24 cellular contexts compared by ENCODE assay signal in genomic region chr3:88168171-88168570, GRCh38. TPM values are rescaled to one million over a fixed set of nuclear protein-coding genes. Genes with fewer than 3 reads are reported as not detected.
DNase-seq lines count a peak whose midpoint lies in the region; ATAC-seq and TF ChIP-seq lines count a peak whose summit lies in the region.
"Had no signal": no experiment of that assay in that cellular context is flagged by ENCODE, and none has a peak within 500 bp of the region (broad histone marks: within the 10 kb centered on the region; RNA-seq: fewer than 3 reads in every experiment).

No MANE protein-coding gene starts in this region.

- H2BK15ac ChIP-seq in IMR-90 (ENCODE audit: low read depth, low read length) = no peak overlapping the region

- H2AFZ ChIP-seq in IMR-90 (replicated peaks; ENCODE audit: low read length, poor library complexity) = no peak overlapping the region

- TF ChIP-seq POLR2A in IMR-90 (IDR thresholded peaks at IDR 0.05; ENCODE audit: low read depth, low read length) = no peak

- no peak for DNase-seq in IMR-90
- DNase-seq in amniotic epithelial cell (ENCODE audit: low read depth) = peak; percentile 56
- no peak for DNase-seq in stimulated activated CD4-positive, alpha-beta T cell treated with anti-CD3 and anti-CD28 coated beads, Interleukin-15, amount 100 ng/mL, for 24 hours
- no peak for DNase-seq in NOMO-1 (lab: John Stamatoyannopoulos, UW; ENCODE audit: unreplicated experiment in 2 of 2)
- no peak for DNase-seq in natural killer cell
- DNase-seq: 8988T; ACHN; BE2C; C1 segment of cervical spinal cord; CD4-positive, alpha-beta memory T cell; CD4-positive, CD25-positive, alpha-beta regulatory T cell; CD8-positive, alpha-beta memory T cell; COR-L47; DMS 273 treated with DMSO at 0.1 percent for 48 hours; DMS153; DMS53; DMS79; DND-41; EL; GDM1 had no signal

- no peak overlapping the region for H3K27ac ChIP-seq in IMR-90 (ENCODE audit: insufficient read depth, low read length)
- H3K27ac ChIP-seq: BLaER1 had no signal

- no peak overlapping the region for H3K27ac Mint-ChIP-seq in natural killer cell
- H3K27ac Mint-ChIP-seq: CD4-positive, alpha-beta memory T cell; CD4-positive, CD25-positive, alpha-beta regulatory T cell; CD8-positive, alpha-beta memory T cell had no signal

- H2AK5ac ChIP-seq in IMR-90 (ENCODE audit: low read depth, low read length) = no peak overlapping the region

- CTCF ChIA-PET in IMR-90 (lab: Yijun Ruan, JAX) = interaction anchor here (1.1 to 1.7 kb wide), 2 partner anchors 21 to 55 kb away, joined by 3 to 4 read pairs; no protein-coding TSS in a partner anchor

- H3K4me3 Mint-ChIP-seq in natural killer cell = no peak overlapping the region
- H3K4me3 Mint-ChIP-seq: CD14-positive monocyte; CD4-positive, alpha-beta memory T cell; CD4-positive, CD25-positive, alpha-beta regulatory T cell; CD8-positive, alpha-beta memory T cell had no signal

- H3K9me1 ChIP-seq in IMR-90 (ENCODE audit: insufficient read depth, low read length) = no peaks in the 10 kb centered on the region

- no peak overlapping the region for H2AK9ac ChIP-seq in IMR-90 (replicated peaks; ENCODE audit: low read depth, low read length, poor library complexity)

- intact Hi-C loops in IMR-90 (cut with micrococcal nuclease) (no loop called here), natural killer cell (cut with micrococcal nuclease) (no loop called here)

- H3K14ac ChIP-seq in IMR-90 (replicated peaks; ENCODE audit: low read depth, low read length) = no peak overlapping the region

- no peaks in the 10 kb centered on the region for H4K20me1 ChIP-seq in IMR-90 (ENCODE audit: insufficient read depth, low read length)
- H4K20me1 ChIP-seq: BLaER1 had no signal

- no peak overlapping the region for H4K8ac ChIP-seq in IMR-90 (ENCODE audit: low read depth in 2 of 2, low read length in 2 of 2)

- no peaks in the 10 kb centered on the region; a peak in 1 of 4 replicates for H3K79me1 ChIP-seq in IMR-90 (ENCODE audit: low read depth in 1 of 2, low read length in 2 of 2)

- H3K56ac ChIP-seq in IMR-90 (ENCODE audit: extremely low read depth, insufficient read depth, low read length) = no peak overlapping the region

- POLR2A ChIA-PET in IMR-90 (lab: Charles Lee; ENCODE audit: unreplicated experiment) = no interaction called here

- in situ Hi-C loops in IMR-90 (cut with MboI; ENCODE audit: low sequenced_read_pairs) = no loop called here

- no peak overlapping the region for H2BK5ac ChIP-seq in IMR-90 (ENCODE audit: low read depth, low read length, poor library complexity, severe bottlenecking)

- dilution Hi-C loops in IMR-90 (cut with HindIII; ENCODE audit: low sequenced_read_pairs, unreplicated experiment) = no loop called here

- no peak overlapping the region for H4K5ac ChIP-seq in IMR-90 (ENCODE audit: low read depth, low read length)

- H3K27me3 Mint-ChIP-seq in natural killer cell (ENCODE audit: low read depth in 2 of 2) = no peaks in the 10 kb centered on the region
- H3K27me3 Mint-ChIP-seq: CD4-positive, alpha-beta memory T cell; CD4-positive, CD25-positive, alpha-beta regulatory T cell; CD8-positive, alpha-beta memory T cell had no signal

- no peak overlapping the region for H3K4me3 ChIP-seq in IMR-90 (ENCODE audit: insufficient read depth, low read depth, low read length)
- H3K4me3 ChIP-seq: BLaER1, GM12878 had no signal

- H3K9me3 Mint-ChIP-seq in natural killer cell = no peaks in the 10 kb centered on the region
- H3K9me3 Mint-ChIP-seq: CD8-positive, alpha-beta memory T cell had no signal

- no TSS peak for BruUV-seq in IMR-90 (replicated peaks; lab: Mats Ljungman, UMichigan)

- H3K18ac ChIP-seq in IMR-90 (ENCODE audit: low read depth, low read length) = no peak overlapping the region

- WGBS in IMR-90 (ENCODE audit: extremely low coverage in 2 of 2, insufficient read length in 1 of 2), 2 experiments = no CpG with 5 or more reads among the region's 5 CpGs

- no peak overlapping the region for H3K23ac ChIP-seq in IMR-90 (ENCODE audit: low read depth, low read length)

- TF ChIP-seq RAD21 in IMR-90 (IDR thresholded peaks at IDR 0.05; ENCODE audit: low read length) = no peak

- peaks cover 2% of the 10 kb centered on the region; the same call in 1 of the 2 replicates for H3K4me1 ChIP-seq in IMR-90 (ENCODE audit: control insufficient read depth, insufficient read depth, low read length)
- H3K4me1 ChIP-seq: BE2C, BLaER1 had no signal

- H3K4me2 ChIP-seq in IMR-90 (ENCODE audit: low read depth, low read length) = peak overlapping the region; percentile 84; the same call in 1 of the 2 replicates
- H3K4me2 ChIP-seq: BLaER1 had no signal

- H3K4ac ChIP-seq in IMR-90 (ENCODE audit: low read depth, low read length) = no peak overlapping the region

- H3K9ac ChIP-seq in IMR-90 (ENCODE audit: low read depth, low read length) = no peak overlapping the region
- H3K9ac ChIP-seq: BLaER1 had no signal

- no peak overlapping the region for H2BK120ac ChIP-seq in IMR-90 (ENCODE audit: low read depth, low read length)

- TF ChIP-seq CTCF in IMR-90 (conservative IDR thresholded peaks at IDR 0.05; ENCODE audit: low read depth, low read length) = no peak
- TF ChIP-seq CTCF in natural killer cell (IDR thresholded peaks at IDR 0.05) = no peak

- no peaks in the 10 kb centered on the region for H3K27me3 ChIP-seq in IMR-90 (ENCODE audit: control insufficient read depth, insufficient read depth, low read length)
- H3K27me3 ChIP-seq: BE2C, BLaER1 had no signal

- no peaks in the 10 kb centered on the region for H3K9me3 ChIP-seq in IMR-90 (ENCODE audit: control insufficient read depth, insufficient read depth, low read length)
- H3K9me3 ChIP-seq: BE2C, BLaER1 had no signal

- H3K4me1 Mint-ChIP-seq in natural killer cell = peaks cover 4 to 5% of the 10 kb centered on the region in 2 donors
- H3K4me1 Mint-ChIP-seq: CD14-positive monocyte had no signal

- peak; percentile 10 for ATAC-seq in HG02885 (IDR thresholded peaks at IDR 0.05; ENCODE audit: poor library complexity, unreplicated experiment)
- no peak; the same call in 1 of the 2 replicates for ATAC-seq in IMR-90 (ENCODE audit: low read depth)
- ATAC-seq in natural killer cell = no peak
- ATAC-seq: GM12878 had no signal

- no peak overlapping the region for H4K91ac ChIP-seq in IMR-90 (ENCODE audit: insufficient read depth, low read depth, low read length)

- no peak overlapping the region for H2BK20ac ChIP-seq in IMR-90 (ENCODE audit: low read depth, low read length)

- no peaks in the 10 kb centered on the region for H3K36me3 ChIP-seq in IMR-90 (ENCODE audit: control insufficient read depth, insufficient read depth, low read length)

- H3K36me3 Mint-ChIP-seq in natural killer cell = no peaks in the 10 kb centered on the region

TF ChIP-seq in IMR-90, 13 proteins besides CTCF, POLR2A, EP300 and RAD21:
- TF ChIP-seq MAZ (IDR thresholded peaks at IDR 0.05; ENCODE audit: borderline replicate concordance, low read depth, low read length) (no peak), MAFK (IDR thresholded peaks at IDR 0.05; ENCODE audit: low read depth, low read length) (no peak), USF2 (IDR thresholded peaks at IDR 0.05; ENCODE audit: low read depth, low read length) (no peak), CEBPB (IDR thresholded peaks at IDR 0.05; ENCODE audit: low read depth, low read length) (peak; percentile 31; the same call in 1 of the 2 replicates)
TF ChIP-seq in IMR-90: peak in this region for 1.

RNA-seq across cellular contexts. Expression of gene C3orf38, which starts 18.4 kb away (rescaled TPM):
- total RNA-seq in IMR-90 (2012; rRNA removed) (16.7 and 27.8 TPM in 2 replicates), natural killer cell (10 to 100 TPM; 52.5 to 60.4 (median 54.7) TPM)
- 9.2 and 11.1 TPM in 2 replicates for polyA plus RNA-seq in IMR-90 (2012; rRNA removed)
- 1.7 and 1.9 TPM in 2 replicates for polyA plus RNA-seq in IMR-90 (2012; cell fraction: cytosol; rRNA removed)
- 0.69 and 2.5 TPM in 2 replicates for polyA plus RNA-seq in IMR-90 (2012; cell fraction: nucleus; rRNA removed; ENCODE audit: low replicate concordance)
